ENCODE assay signal across 8 cellular contexts in the genomic region with DNA sequence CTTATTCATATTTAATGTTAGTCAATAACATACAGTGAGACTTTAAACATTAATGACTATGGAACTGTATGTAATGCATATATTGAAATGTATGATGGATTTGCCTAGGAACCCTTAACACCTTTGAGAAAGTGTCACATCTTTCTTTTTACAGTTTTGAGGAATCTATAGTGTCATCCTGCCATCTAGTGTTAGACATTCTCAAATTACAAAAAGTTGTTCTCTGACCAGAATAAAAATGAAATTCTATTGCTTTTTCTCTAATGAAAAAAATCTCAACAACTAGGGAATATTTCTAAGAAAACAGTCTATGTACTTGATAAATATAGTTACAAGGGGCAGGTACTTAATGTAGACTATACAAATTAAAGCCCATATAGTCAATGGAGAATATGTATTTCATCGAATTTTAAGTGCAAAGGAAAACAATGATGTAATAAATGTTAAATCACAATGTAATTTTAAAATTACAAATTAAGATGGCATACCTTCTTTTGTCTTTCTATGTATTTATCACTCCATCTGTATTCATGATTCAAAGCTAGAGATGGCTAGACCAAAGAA. TPM values are rescaled to one million over a fixed set of nuclear protein-coding genes. Genes with fewer than 3 reads are reported as not detected.
DNase-seq lines count a peak whose midpoint lies in the region; ATAC-seq and TF ChIP-seq lines count a peak whose summit lies in the region.

No MANE protein-coding gene starts in this region.

- H3K4me3 ChIP-seq in heart right ventricle (no peak overlapping the region), OCI-LY3 (ENCODE audit: low read length) (no peak overlapping the region), fibroblast of pulmonary artery (replicated peaks; ENCODE audit: low read depth, low read length) (no peak overlapping the region), transverse colon (no peak overlapping the region)

- H3K4me2 ChIP-seq in OCI-LY3 (ENCODE audit: low read length), result no peak overlapping the region

- H3K36me3 ChIP-seq in heart right ventricle (no peaks in the 10 kb centered on the region), OCI-LY3 (replicated peaks; ENCODE audit: low read depth, low read length) (no peaks in the 10 kb centered on the region), transverse colon (no peaks in the 10 kb centered on the region)

- TF ChIP-seq EP300 in transverse colon (IDR thresholded peaks at IDR 0.05; ENCODE audit: low read depth), result no peak

- TF ChIP-seq CTCF in heart right ventricle (IDR thresholded peaks at IDR 0.05) (peak in 8 of 9 donors; percentile 30 to 75 (median 56)), OCI-LY3 (IDR thresholded peaks at IDR 0.05; ENCODE audit: low read depth, low read length) (peak; percentile 70), fibroblast of pulmonary artery (IDR thresholded peaks at IDR 0.05; ENCODE audit: low read length, missing control alignments) (peak; percentile 49), transverse colon (IDR thresholded peaks at IDR 0.05) (peak in 4 of 5 experiments; percentile 17 to 48 (median 33))

- H3K27ac ChIP-seq in heart right ventricle (no peak overlapping the region), OCI-LY3 (ENCODE audit: low read length) (no peak overlapping the region), transverse colon (no peak overlapping the region)

- H3K4me1 ChIP-seq in heart right ventricle, result no peaks in the 10 kb centered on the region
- peaks cover 5% of the 10 kb centered on the region for H3K4me1 ChIP-seq in OCI-LY3 (ENCODE audit: low read length)
- no peaks in the 10 kb centered on the region for H3K4me1 ChIP-seq in transverse colon

- H3K9me3 ChIP-seq in heart right ventricle (no peaks in the 10 kb centered on the region), OCI-LY3 (ENCODE audit: insufficient read depth, low read length) (no peaks in the 10 kb centered on the region), transverse colon (no peaks in the 10 kb centered on the region)

- H4K20me1 ChIP-seq in OCI-LY3 (ENCODE audit: insufficient read depth, low read length), result no peaks in the 10 kb centered on the region

- 0 out of 2 replicates have a peak overlapping the region, but pooled peaks have one; percentile 0 for H2AFZ ChIP-seq in OCI-LY3 (ENCODE audit: low read depth, low read length)

- no peak overlapping the region for H3K9ac ChIP-seq in OCI-LY3 (ENCODE audit: low read length)

- H3K27me3 ChIP-seq in heart right ventricle, result no peaks in the 10 kb centered on the region
- no peaks in the 10 kb centered on the region for H3K27me3 ChIP-seq in OCI-LY3 (ENCODE audit: low read depth, low read length)
- H3K27me3 ChIP-seq in transverse colon, result no peaks in the 10 kb centered on the region

- ATAC-seq in heart right ventricle (no peak), left ventricle myocardium superior (no peak), GM19452 (IDR thresholded peaks at IDR 0.05; ENCODE audit: unreplicated experiment) (no peak)

- in situ Hi-C loops in transverse colon (cut with MboI; ENCODE audit: low pct_ligation_motif_present in 1 of 4, low pct_unique_long_range_greater_than_20kb in 1 of 4, low sequenced_read_pairs in 3 of 4), result loop anchor here in 2 of 4 donors (10.0 to 25.0 kb wide), 2 partner anchors 588 to 591 kb away; no protein-coding TSS in a partner anchor

- intact Hi-C loops in heart right ventricle (cut with DNase I) (loop anchor here (1.0 to 10.0 kb wide), 12 partner anchors 151 to 591 kb away; no protein-coding TSS in a partner anchor), left ventricle myocardium superior (cut with micrococcal nuclease) (loop anchor here (2.0 kb wide), 1 partner anchor 590 kb away; no protein-coding TSS in a partner anchor), transverse colon (cut with DNase I; ENCODE audit: low total_unique reads) (no loop called here)

- no peaks in the 10 kb centered on the region for H3K79me2 ChIP-seq in OCI-LY3 (ENCODE audit: low read length)

- DNase-seq in heart right ventricle, result no peak
- DNase-seq in left ventricle myocardium superior, result no peak
- peak; percentile 64 for DNase-seq in fibroblast of pulmonary artery (ENCODE audit: low read depth)
- no peak for DNase-seq in transverse colon
- DNase-seq in NCI-H187 treated with DMSO at 0.1 percent for 48 hours (lab: John Stamatoyannopoulos, UW), result no peak
- DNase-seq in amniotic stem cell (lab: John Stamatoyannopoulos, UW), result no peak

- TF ChIP-seq POLR2A in transverse colon (IDR thresholded peaks at IDR 0.05), result no peak

- whole genome bisulfite sequencing in heart right ventricle, 2 donors, result 88 to 93% methylated on average over 1 of the region's 1 CpG
- 71 to 75% methylated on average over 1 of the region's 1 CpG for WGBS in transverse colon (ENCODE audit: low coverage in 1 of 2), 2 donors

RNA-seq across cellular contexts. Expression of a gene that starts 5.1 kb away (rescaled TPM):
- total RNA-seq in heart right ventricle (10 to 100 TPM; 11.0 to 45.1 (median 21.4) TPM), left ventricle myocardium superior (27.5 TPM), transverse colon (1 to 10 TPM in 3 of 4 donors, under 1 TPM in 1; 0.60 to 7.6 (median 3.6) TPM)
- 10 to 100 TPM in 1 of 2 donors, 1 to 10 TPM in 1; 10.0 to 13.0 TPM for polyA plus RNA-seq in heart right ventricle
